In the genomic region with DNA sequence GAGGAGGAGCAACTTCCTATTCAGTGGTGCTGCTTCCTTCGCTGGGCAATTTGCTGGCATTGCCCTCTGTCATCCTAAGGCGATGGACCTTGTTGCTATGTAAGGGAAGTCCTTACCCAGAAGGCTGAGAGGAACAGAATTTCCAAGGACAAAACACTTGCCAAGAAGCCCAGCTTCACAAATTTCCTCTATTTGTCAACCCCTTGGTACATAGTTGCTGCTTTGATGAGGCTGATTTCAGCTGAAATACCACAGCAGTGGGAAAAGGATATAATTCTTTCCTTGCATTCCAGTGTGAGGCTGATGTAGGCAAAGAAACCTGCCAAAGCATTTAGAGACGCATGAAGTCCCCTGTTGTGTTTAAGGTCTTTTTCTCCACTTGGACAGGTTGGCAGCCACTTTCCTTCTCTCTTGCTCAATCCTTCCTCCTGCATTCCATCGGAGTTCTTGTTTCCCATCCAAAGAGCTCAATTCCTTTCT, we compare ENCODE assay signal across 11 cellular contexts. TPM values are rescaled to one million over a fixed set of nuclear protein-coding genes. Genes with fewer than 3 reads are reported as not detected.
DNase-seq lines count a peak whose midpoint lies in the region; ATAC-seq and TF ChIP-seq lines count a peak whose summit lies in the region.
"Had no signal": no experiment of that assay in that cellular context is flagged by ENCODE, and none has a peak within 500 bp of the region (broad histone marks: within the 10 kb centered on the region; RNA-seq: fewer than 3 reads in every experiment).

No MANE protein-coding gene starts in this region.

- H3K4me1 ChIP-seq in neural progenitor cell, result peaks cover 9% of the 10 kb centered on the region
- H3K4me1 ChIP-seq in upper lobe of left lung, result peaks cover 7 to 20% (median 14%) of the 10 kb centered on the region in 4 donors

- TF ChIP-seq CTCF in fibroblast of the aortic adventitia (IDR thresholded peaks at IDR 0.05; ENCODE audit: insufficient read depth, low read length) (no peak), neural progenitor cell (IDR thresholded peaks at IDR 0.05) (no peak), upper lobe of left lung (IDR thresholded peaks at IDR 0.05) (no peak), RWPE1 (conservative IDR thresholded peaks at IDR 0.05; ENCODE audit: low read depth) (no peak)

- H3K36me3 ChIP-seq in neural progenitor cell, result no peaks in the 10 kb centered on the region
- no peaks in the 10 kb centered on the region for H3K36me3 ChIP-seq in upper lobe of left lung

- no peak overlapping the region for H3K27ac Mint-ChIP-seq in neural progenitor cell
- H3K27ac Mint-ChIP-seq: GM23338; stimulated activated naive B cell treated with anti-CD40 and anti-IgM and Interleukin-4, amounts not matched to agents 10 μg/mL and 1 μg/mL and 100 μg/mL, for 72 hours had no signal

- peaks cover 9% of the 10 kb centered on the region for H3K4me1 Mint-ChIP-seq in neural progenitor cell

- no peak for TF ChIP-seq EP300 in upper lobe of left lung (IDR thresholded peaks at IDR 0.05)

- DNase-seq in astrocyte of the hippocampus (ENCODE audit: low read depth, low spot score), result peak; percentile 92
- DNase-seq in fibroblast of the aortic adventitia (ENCODE audit: low read depth), result peak; percentile 97
- DNase-seq in neural progenitor cell (ENCODE audit: low spot score), result peak; percentile 40
- no peak for DNase-seq in upper lobe of left lung
- no peak for DNase-seq in NCI-H2227 (lab: John Stamatoyannopoulos, UW; ENCODE audit: unreplicated experiment)
- DNase-seq in RWPE1 (ENCODE audit: low spot score), result no peak
- DNase-seq in cerebellum (ENCODE audit: low spot score), result no peak
- DNase-seq: NCI-H446; stimulated activated CD4-positive, alpha-beta T cell treated with anti-CD3 and anti-CD28 coated beads, Interleukin-1b, Interleukin-23, amount 100 ng/mL, for 48 hours; stimulated activated naive B cell treated with anti-CD40 and anti-IgM and Interleukin-4, amounts not matched to agents 10 μg/mL and 1 μg/mL and 100 μg/mL, for 72 hours had no signal

- H3K27ac ChIP-seq in neural progenitor cell, result no peak overlapping the region
- H3K27ac ChIP-seq in upper lobe of left lung, result peak overlapping the region; percentile 6 to 63 (median 34)
- H3K27ac ChIP-seq in RWPE1, result no peak overlapping the region

- no peak for TF ChIP-seq POLR2A in upper lobe of left lung (IDR thresholded peaks at IDR 0.05)

- POLR2A ChIA-PET in RWPE1 (lab: Yijun Ruan, JAX; ENCODE audit: low non-redundant PET), result no interaction called here

- no peaks in the 10 kb centered on the region for H3K36me3 Mint-ChIP-seq in neural progenitor cell

- H3K79me2 ChIP-seq in neural progenitor cell (ENCODE audit: low read depth), result no peaks in the 10 kb centered on the region

- H3K9ac ChIP-seq in neural progenitor cell, result no peak overlapping the region

- peak in 1 of 2 donors; percentile 61 for ATAC-seq in upper lobe of left lung (ENCODE audit: low FRiP score in 2 of 2)
- ATAC-seq: GM23338; stimulated activated naive B cell treated with anti-CD40 and anti-IgM and Interleukin-4, amounts not matched to agents 10 μg/mL and 1 μg/mL and 100 μg/mL, for 72 hours had no signal

- 41 to 43% methylated on average over 4 of the region's 4 CpGs for WGBS in upper lobe of left lung, 2 donors

- no peaks in the 10 kb centered on the region for H3F3A ChIP-seq in neural progenitor cell (ENCODE audit: low read depth)

- H3K9me3 ChIP-seq in neural progenitor cell (ENCODE audit: low read depth) (no peaks in the 10 kb centered on the region), upper lobe of left lung (no peaks in the 10 kb centered on the region)

- H2AFZ ChIP-seq in neural progenitor cell (replicated peaks), result no peak overlapping the region
- H2AFZ ChIP-seq: GM23338 had no signal

- H3K27me3 Mint-ChIP-seq in neural progenitor cell (ENCODE audit: insufficient read depth, low read depth), result peaks cover 5% of the 10 kb centered on the region
- H3K27me3 Mint-ChIP-seq: stimulated activated naive B cell treated with anti-CD40 and anti-IgM and Interleukin-4, amounts not matched to agents 10 μg/mL and 1 μg/mL and 100 μg/mL, for 72 hours had no signal

- H3K4me3 ChIP-seq in fibroblast of the aortic adventitia (ENCODE audit: low read depth, low read length) (no peak overlapping the region), neural progenitor cell (no peak overlapping the region), upper lobe of left lung (no peak overlapping the region)
- H3K4me3 ChIP-seq: GM23338 had no signal

- H3K4me3 Mint-ChIP-seq in neural progenitor cell, result no peak overlapping the region
- H3K4me3 Mint-ChIP-seq: GM23338; stimulated activated naive B cell treated with anti-CD40 and anti-IgM and Interleukin-4, amounts not matched to agents 10 μg/mL and 1 μg/mL and 100 μg/mL, for 72 hours had no signal

- H4K20me1 ChIP-seq in neural progenitor cell (ENCODE audit: low read depth), result no peaks in the 10 kb centered on the region

- CTCF ChIA-PET in RWPE1 (lab: Yijun Ruan, JAX), result no interaction called here

- peak overlapping the region; percentile 23 for H3K4me2 ChIP-seq in neural progenitor cell
- H3K4me2 ChIP-seq: GM23338 had no signal

- no peaks in the 10 kb centered on the region for H3K27me3 ChIP-seq in neural progenitor cell
- no peaks in the 10 kb centered on the region for H3K27me3 ChIP-seq in upper lobe of left lung

- H3K9me3 Mint-ChIP-seq in neural progenitor cell, result no peaks in the 10 kb centered on the region
- H3K9me3 Mint-ChIP-seq: GM23338; stimulated activated naive B cell treated with anti-CD40 and anti-IgM and Interleukin-4, amounts not matched to agents 10 μg/mL and 1 μg/mL and 100 μg/mL, for 72 hours had no signal

RNA-seq across cellular contexts. Expression of a gene that starts 16.4 kb away (rescaled TPM):
- total RNA-seq in fibroblast of the aortic adventitia (ENCODE audit: low replicate concordance), result 19.4 and 87.6 TPM in 2 replicates
- total RNA-seq in neural progenitor cell (ENCODE audit: low replicate concordance), result 9.7 and 9.9 TPM in 2 replicates
- 100 to 1,000 TPM in 2 of 6 donors, 10 to 100 TPM in 4; 54.5 to 162 (median 83.8) TPM for total RNA-seq in upper lobe of left lung
- total RNA-seq in cerebellum, result 61.9 TPM

Comparison
In these comparisons a context has a peak if more than half of its experiments do, and no peak if none do; other contexts are left out.
1. DNase-seq: peak in astrocyte of the hippocampus (single experiment), fibroblast of the aortic adventitia (single experiment) and neural progenitor cell (single experiment); none in upper lobe of left lung (0 of 2), NCI-H2227 (single experiment), RWPE1 (single experiment) and cerebellum (single experiment).
2. H3K27ac ChIP-seq: peak in upper lobe of left lung (4 of 4); none in neural progenitor cell (single experiment) and RWPE1 (single experiment).